In the genomic region with DNA sequence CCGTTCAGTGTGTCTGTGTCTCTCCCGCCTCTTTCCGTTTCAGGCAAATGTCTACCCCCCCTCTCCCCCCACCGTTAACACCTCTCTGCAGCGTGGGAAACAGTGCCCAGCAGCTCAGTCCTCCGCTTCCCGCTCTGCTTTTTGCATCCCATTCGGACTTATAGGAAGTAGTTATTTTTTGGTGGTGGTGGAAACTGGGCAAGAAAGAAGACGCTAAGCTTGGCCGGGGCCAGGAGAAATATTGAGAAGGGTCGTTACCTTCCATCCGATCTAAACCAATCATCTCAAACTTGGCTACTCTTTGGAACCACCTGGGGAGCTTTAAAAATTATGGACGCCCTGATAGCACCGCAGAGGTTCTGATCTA, we compare ENCODE assay signal across 8 cellular contexts. TPM values are rescaled to one million over a fixed set of nuclear protein-coding genes. Genes with fewer than 3 reads are reported as not detected.
DNase-seq lines count a peak whose midpoint lies in the region; ATAC-seq and TF ChIP-seq lines count a peak whose summit lies in the region.

No MANE protein-coding gene starts in this region.

- H3K27ac Mint-ChIP-seq in Caco-2 (ENCODE audit: unreplicated experiment) (peak overlapping the region; percentile 32), IgD-negative memory B cell (peak overlapping the region in 1 of 3 donors; percentile 51), natural killer cell (no peak overlapping the region)

- ATAC-seq in natural killer cell = no peak
- no peak for ATAC-seq in HG03469 (IDR thresholded peaks at IDR 0.05; ENCODE audit: unreplicated experiment)
- ATAC-seq in GM18517 (IDR thresholded peaks at IDR 0.05; ENCODE audit: unreplicated experiment) = no peak
- no peak for ATAC-seq in GM21360 (IDR thresholded peaks at IDR 0.05; ENCODE audit: unreplicated experiment)

- H3K4me1 Mint-ChIP-seq in Caco-2 (ENCODE audit: low read depth, unreplicated experiment) (peaks cover 14% of the 10 kb centered on the region), IgD-negative memory B cell (peaks cover 6 to 22% (median 8%) of the 10 kb centered on the region in 3 donors), natural killer cell (peaks cover 15 to 24% of the 10 kb centered on the region in 2 donors)

- H3K4me3 ChIP-seq in Caco-2 (ENCODE audit: low read depth, low read length) = peak overlapping the region; percentile 66

- H3K36me3 ChIP-seq in Caco-2 (ENCODE audit: control insufficient read depth, insufficient read depth, low read length) = no peaks in the 10 kb centered on the region

- H3K4me1 ChIP-seq in Caco-2 = no peaks in the 10 kb centered on the region

- no TSS peak for BruUV-seq in Caco-2 (replicated peaks; lab: Mats Ljungman, UMichigan)

- H3K9me3 Mint-ChIP-seq in Caco-2 (ENCODE audit: unreplicated experiment) (no peaks in the 10 kb centered on the region), IgD-negative memory B cell (peaks cover 1 to 11% (median 2%) of the 10 kb centered on the region in 3 donors), natural killer cell (peaks cover 0 to 2% of the 10 kb centered on the region in 2 donors)

- POLR2A ChIA-PET in Caco-2 (lab: Charles Lee) = interaction anchor here (0.6 to 3.2 kb wide), 2 partner anchors 11 to 21 kb away, joined by 9 to 14 read pairs; no protein-coding TSS in a partner anchor

- H3K4me3 Mint-ChIP-seq in Caco-2 (ENCODE audit: unreplicated experiment) (peak overlapping the region; percentile 84), IgD-negative memory B cell (peak overlapping the region; percentile 52 to 88 (median 78)), natural killer cell (peak overlapping the region; percentile 68)

- no peak for TF ChIP-seq CTCF in Caco-2 (IDR thresholded peaks at IDR 0.05; ENCODE audit: insufficient read depth in 1 of 2, low read depth in 1 of 2, low read length in 1 of 2, severe bottlenecking in 1 of 2, unreplicated experiment in 1 of 2)
- TF ChIP-seq CTCF in natural killer cell (IDR thresholded peaks at IDR 0.05) = no peak

- CTCF ChIA-PET in Caco-2 (lab: Charles Lee) = interaction anchor here (2.4 kb wide), 1 partner anchor 26 kb away, joined by 14 read pairs; no protein-coding TSS in a partner anchor

- no peaks in the 10 kb centered on the region for H3K9me3 ChIP-seq in Caco-2

- intact Hi-C loops in Caco-2 (cut with micrococcal nuclease; ENCODE audit: unreplicated experiment) (loop anchor here (1.0 kb wide), 4 partner anchors 23 to 84 kb away; no protein-coding TSS in a partner anchor), natural killer cell (cut with micrococcal nuclease) (no loop called here)

- no peaks in the 10 kb centered on the region for H3K27me3 Mint-ChIP-seq in Caco-2 (ENCODE audit: insufficient read depth, unreplicated experiment)
- H3K27me3 Mint-ChIP-seq in IgD-negative memory B cell = peaks cover 70% of the 10 kb centered on the region
- peaks cover 44 to 76% of the 10 kb centered on the region in 2 donors for H3K27me3 Mint-ChIP-seq in natural killer cell (ENCODE audit: low read depth in 2 of 2)

- H3K27me3 ChIP-seq in Caco-2 (replicated peaks; ENCODE audit: control insufficient read depth, insufficient read depth, low read length) = no peaks in the 10 kb centered on the region

- DNase-seq in Caco-2 (peak in 1 of 2 experiments; percentile 16), cerebellar cortex (ENCODE audit: low spot score) (peak; percentile 41), natural killer cell (no peak), NCI-H2107 treated with DMSO at 0.1 percent for 48 hours (lab: John Stamatoyannopoulos, UW; ENCODE audit: unreplicated experiment) (no peak)

- H3K36me3 Mint-ChIP-seq in Caco-2 (ENCODE audit: insufficient read depth, unreplicated experiment) (peaks cover 11% of the 10 kb centered on the region), IgD-negative memory B cell (no peaks in the 10 kb centered on the region), natural killer cell (peaks cover 12% of the 10 kb centered on the region)

RNA-seq across cellular contexts. Expression of gene HLF, which starts 0.5 kb away (rescaled TPM):
- total RNA-seq in Caco-2 (2022) = 17.3 and 19.8 TPM in 2 replicates
- not detected for polyA plus RNA-seq in IgD-negative memory B cell
- under 1 TPM; 0.14 to 0.59 (median 0.15) TPM for total RNA-seq in natural killer cell

Comparison
In these comparisons a context has a peak if more than half of its experiments do, and no peak if none do; other contexts are left out.
1. RNA of gene HLF, which starts 0.5 kb away (total RNA-seq): 17.3 to 19.8 TPM in Caco-2; 0.14 to 0.59 TPM in natural killer cell; every median in the first group is over 10 times any median in the second.
2. Peak in every context shown above with its lines, with median percentiles within 50 percentile points of each other: H3K4me3 Mint-ChIP-seq.